ENCODE assay signal across 8 cellular contexts in genomic region chr3:195450731-195451229, GRCh38. TPM values are rescaled to one million over a fixed set of nuclear protein-coding genes. Genes with fewer than 3 reads are reported as not detected.
A peak's percentile ranks its signal among the peaks of the same experiment; 100 is the strongest.
DNase-seq lines count a peak whose midpoint lies in the region; ATAC-seq and TF ChIP-seq lines count a peak whose summit lies in the region.

No MANE protein-coding gene starts in this region.

- H3K4me3 ChIP-seq in HFF-Myc (replicated peaks; ENCODE audit: low read depth, low read length) (no peak overlapping the region), heart right ventricle (no peak overlapping the region), spleen (no peak overlapping the region)

- DNase-seq in HFF-Myc (ENCODE audit: extremely low read depth, low read depth) (peak; percentile 72), NOMO-1 treated with DMSO at 0.1 percent for 48 hours (lab: John Stamatoyannopoulos, UW; ENCODE audit: unreplicated experiment) (peak; percentile 61), heart right ventricle (peak in 1 of 2 donors; percentile 5), spleen (no peak), HuH-7.5 (ENCODE audit: low spot score) (no peak), hippocampal formation (lab: John Stamatoyannopoulos, UW) (no peak), C1 segment of cervical spinal cord (lab: John Stamatoyannopoulos, UW) (no peak)

- peak in 6 of 8 donors; percentile 28 to 80 (median 57) for ATAC-seq in heart right ventricle
- ATAC-seq in GM21447 (IDR thresholded peaks at IDR 0.05; ENCODE audit: unreplicated experiment) = no peak

- TF ChIP-seq POLR2A in spleen (IDR thresholded peaks at IDR 0.05) = no peak

- H3K9me3 ChIP-seq in heart right ventricle (peaks cover 0 to 7% (median 0%) of the 10 kb centered on the region in 11 donors), spleen (no peaks in the 10 kb centered on the region)

- intact Hi-C loops in heart right ventricle (cut with DNase I) (loop anchor here in 1 of 10 donors (10.0 kb wide), 1 partner anchor 156 kb away; no protein-coding TSS in a partner anchor), spleen (cut with DNase I; ENCODE audit: low total_unique reads) (no loop called here)

- WGBS in heart right ventricle, 2 donors = 47 to 49% methylated on average over 5 of the region's 5 CpGs
- WGBS in spleen, 5 donors = 26 to 61% (median 44%) methylated on average over 5 of the region's 5 CpGs

- no peak for TF ChIP-seq CTCF in HFF-Myc (IDR thresholded peaks at IDR 0.05; ENCODE audit: low read depth, low read length, missing control alignments)
- no peak for TF ChIP-seq CTCF in heart right ventricle (IDR thresholded peaks at IDR 0.05)
- no peak for TF ChIP-seq CTCF in spleen (IDR thresholded peaks at IDR 0.05 in 8 of 11, conservative IDR thresholded peaks at IDR 0.05 in 3 of 11)

- H3K4me1 ChIP-seq in heart right ventricle (peaks cover 0 to 18% (median 0%) of the 10 kb centered on the region in 9 donors), spleen (peaks cover 0 to 24% (median 1%) of the 10 kb centered on the region in 6 donors)

- H3K36me3 ChIP-seq in heart right ventricle (no peaks in the 10 kb centered on the region), spleen (no peaks in the 10 kb centered on the region)

- H3K27me3 ChIP-seq in heart right ventricle (no peaks in the 10 kb centered on the region), spleen (replicated peaks in 1 of 7) (no peaks in the 10 kb centered on the region)

- H3K27ac ChIP-seq in heart right ventricle = peak overlapping the region in 3 of 10 donors; percentile 19 to 65 (median 40)
- peak overlapping the region in 7 of 8 donors; percentile 5 to 63 (median 44) for H3K27ac ChIP-seq in spleen

RNA-seq across cellular contexts. Expression of gene ACAP2, which starts 8.0 kb away (rescaled TPM):
- total RNA-seq in heart right ventricle (10 to 100 TPM; 13.3 to 26.7 (median 15.8) TPM), spleen (100 to 1,000 TPM in 4 of 7 donors, 10 to 100 TPM in 3; 90.1 to 127 (median 108) TPM)
- polyA plus RNA-seq in heart right ventricle (1 to 10 TPM; 4.3 to 5.6 TPM), spleen (10 to 100 TPM; 11.2 to 15.7 (median 14.0) TPM)

Comparison
In these comparisons a context has a peak if more than half of its experiments do, and no peak if none do; other contexts are left out.
1. DNase-seq: peak in HFF-Myc (single experiment) and NOMO-1 treated with DMSO at 0.1 percent for 48 hours (single experiment); none in spleen (single experiment), HuH-7.5 (single experiment), hippocampal formation (0 of 2) and C1 segment of cervical spinal cord (0 of 14).